In genomic region chr3:116263842-116264545, GRCh38 we compare ENCODE assay signal across 19 cellular contexts.
DNase-seq lines count a peak whose midpoint lies in the region; ATAC-seq, FAIRE-seq and TF ChIP-seq lines count a peak whose summit lies in the region.
"Had no signal": no experiment of that assay in that cellular context is flagged by ENCODE, and none has a peak within 500 bp of the region (broad histone marks: within the 10 kb centered on the region; RNA-seq: fewer than 3 reads in every experiment).

No MANE protein-coding gene starts in this region.

- peaks cover 57% of the 10 kb centered on the region for H3K4me1 Mint-ChIP-seq in nephron progenitor cell
- H3K4me1 Mint-ChIP-seq: immature natural killer cell had no signal

- in situ Hi-C loops in transverse colon (cut with MboI; ENCODE audit: low pct_ligation_motif_present in 1 of 4, low pct_unique_long_range_greater_than_20kb in 1 of 4, low sequenced_read_pairs in 3 of 4), result no loop called here

- no peaks in the 10 kb centered on the region for H4K20me1 ChIP-seq in SK-N-SH (ENCODE audit: insufficient read depth)
- H4K20me1 ChIP-seq: BLaER1 treated with 17β-estradiol and CSF1 and Interleukin-3, amounts not matched to agents 10 nM and 100 nM had no signal

- H3K36me3 ChIP-seq in SK-N-SH (replicated peaks in 1 of 2; ENCODE audit: control insufficient read depth in 1 of 2, insufficient read depth in 2 of 2, low read length in 1 of 2) (no peaks in the 10 kb centered on the region), left lung (no peaks in the 10 kb centered on the region), transverse colon (no peaks in the 10 kb centered on the region)
- H3K36me3 ChIP-seq: BLaER1 treated with 17β-estradiol and CSF1 and Interleukin-3, amounts not matched to agents 10 nM and 100 nM; thyroid gland had no signal

- no peak for TF ChIP-seq RAD21 in SK-N-SH (IDR thresholded peaks at IDR 0.05; ENCODE audit: low read length)

- 37% methylated on average over 5 of the region's 5 CpGs for WGBS in SK-N-SH (ENCODE audit: low lambda C conversion rate)
- 53 to 54% methylated on average over 5 of the region's 5 CpGs for WGBS in transverse colon (ENCODE audit: low coverage in 1 of 2), 2 donors

- POLR2A ChIA-PET in SK-N-SH (lab: Yijun Ruan, JAX) (no interaction called here), GM10248 (lab: Yijun Ruan, JAX) (no interaction called here)

- H3K9me2 ChIP-seq in SK-N-SH, result no peaks in the 10 kb centered on the region

- H3K9me3 Mint-ChIP-seq in nephron progenitor cell, result no peaks in the 10 kb centered on the region
- H3K9me3 Mint-ChIP-seq: activated CD8-positive, alpha-beta T cell treated with anti-CD3 and anti-CD28 coated beads for 36 hours had no signal

- peaks cover 14% of the 10 kb centered on the region for H3F3A ChIP-seq in SK-N-SH (replicated peaks; ENCODE audit: insufficient read depth)

- H3K4me3 ChIP-seq in SK-N-SH (ENCODE audit: low read depth in 2 of 2, low read length in 1 of 2) (no peak overlapping the region), left lung (no peak overlapping the region), transverse colon (no peak overlapping the region)
- H3K4me3 ChIP-seq: BLaER1 treated with 17β-estradiol and CSF1 and Interleukin-3, amounts not matched to agents 10 nM and 100 nM; thyroid gland had no signal

- CTCF ChIA-PET in SK-N-SH (lab: Yijun Ruan, JAX), result no interaction called here
- CTCF ChIA-PET in GM10248 (lab: Yijun Ruan, JAX), result no interaction called here

- H3K79me2 ChIP-seq in SK-N-SH (ENCODE audit: insufficient read depth), result no peaks in the 10 kb centered on the region

- H3K27me3 Mint-ChIP-seq in nephron progenitor cell (ENCODE audit: low read depth, poor library complexity), result no peaks in the 10 kb centered on the region
- H3K27me3 Mint-ChIP-seq: activated CD8-positive, alpha-beta T cell treated with anti-CD3 and anti-CD28 coated beads for 36 hours had no signal

- peak overlapping the region; percentile 31; the same call in 1 of the 2 replicates for H3K4me2 ChIP-seq in SK-N-SH
- H3K4me2 ChIP-seq: BLaER1 treated with 17β-estradiol and CSF1 and Interleukin-3, amounts not matched to agents 10 nM and 100 nM had no signal

- no peak overlapping the region for H2AFZ ChIP-seq in SK-N-SH (ENCODE audit: low read depth)

- no peak for DNase-seq in SK-N-SH
- peak; percentile 62 for DNase-seq in fibroblast of peridontal ligament (ENCODE audit: extremely low read depth)
- no peak for DNase-seq in nephron progenitor cell
- DNase-seq in activated CD8-positive, alpha-beta memory T cell treated with anti-CD3 and anti-CD28 coated beads, Interleukin-2, amount 50 U/mL, for 48 hours, result no peak
- DNase-seq in GM10248 (ENCODE audit: extremely low spot score), result no peak
- no peak for DNase-seq in left lung
- DNase-seq in transverse colon, result no peak
- DNase-seq: activated CD8-positive, alpha-beta T cell treated with anti-CD3 and anti-CD28 coated beads for 36 hours; immature natural killer cell; NCI-H146; NCI-H226; nucleus accumbens; stimulated activated CD4-positive, alpha-beta T cell treated with anti-CD3 and anti-CD28 coated beads, Interleukin-4, amount 100 ng/mL, for 24 hours; T-helper 1 cell; thyroid gland had no signal

- no peak overlapping the region for H3K4me3 Mint-ChIP-seq in nephron progenitor cell
- H3K4me3 Mint-ChIP-seq: activated CD8-positive, alpha-beta T cell treated with anti-CD3 and anti-CD28 coated beads for 36 hours; immature natural killer cell had no signal

- no peak overlapping the region for H3K9ac ChIP-seq in SK-N-SH
- H3K9ac ChIP-seq: BLaER1 treated with 17β-estradiol and CSF1 and Interleukin-3, amounts not matched to agents 10 nM and 100 nM had no signal

- H3K36me3 Mint-ChIP-seq in nephron progenitor cell (ENCODE audit: low read depth), result no peaks in the 10 kb centered on the region
- H3K36me3 Mint-ChIP-seq: immature natural killer cell had no signal

- H3K27ac Mint-ChIP-seq in nephron progenitor cell, result peak overlapping the region; percentile 62
- H3K27ac Mint-ChIP-seq: activated CD8-positive, alpha-beta T cell treated with anti-CD3 and anti-CD28 coated beads for 36 hours; immature natural killer cell had no signal

- H3K4me1 ChIP-seq in SK-N-SH (ENCODE audit: control insufficient read depth in 1 of 2, insufficient read depth in 2 of 2, low read depth in 1 of 2, low read length in 1 of 2) (no peaks in the 10 kb centered on the region; a peak in 1 of 4 replicates), left lung (no peaks in the 10 kb centered on the region), transverse colon (peaks cover 0 to 4% (median 0%) of the 10 kb centered on the region in 4 donors)
- H3K4me1 ChIP-seq: thyroid gland had no signal

- H3K27me3 ChIP-seq in SK-N-SH (ENCODE audit: insufficient read depth) (no peaks in the 10 kb centered on the region), left lung (no peaks in the 10 kb centered on the region), transverse colon (no peaks in the 10 kb centered on the region)
- H3K27me3 ChIP-seq: BLaER1 treated with 17β-estradiol and CSF1 and Interleukin-3, amounts not matched to agents 10 nM and 100 nM; thyroid gland had no signal

- TF ChIP-seq POLR2A in transverse colon (IDR thresholded peaks at IDR 0.05), result no peak

- peak; percentile 27 for FAIRE-seq in G401.6 (lab: Jason Lieb, UNC)

- H3K27ac ChIP-seq in SK-N-SH (ENCODE audit: low read depth in 2 of 2, low read length in 1 of 2) (peak overlapping the region; percentile 60 to 88; a peak in 3 of 4 replicates), left lung (no peak overlapping the region), transverse colon (peak overlapping the region in 1 of 4 donors; percentile 15)
- H3K27ac ChIP-seq: BLaER1 treated with 17β-estradiol and CSF1 and Interleukin-3, amounts not matched to agents 10 nM and 100 nM; RWPE1; thyroid gland; VCaP had no signal

- intact Hi-C loops in left lung (cut with DNase I), result no loop called here
- intact Hi-C loops in transverse colon (cut with DNase I; ENCODE audit: low total_unique reads), result no loop called here

- no peaks in the 10 kb centered on the region for H3K9me3 ChIP-seq in SK-N-SH
- no peaks in the 10 kb centered on the region for H3K9me3 ChIP-seq in left lung
- H3K9me3 ChIP-seq in transverse colon, result no peaks in the 10 kb centered on the region
- H3K9me3 ChIP-seq: BLaER1 treated with 17β-estradiol and CSF1 and Interleukin-3, amounts not matched to agents 10 nM and 100 nM; thyroid gland had no signal

- peak; percentile 82 to 96 for TF ChIP-seq EP300 in SK-N-SH (IDR thresholded peaks at IDR 0.05; ENCODE audit: borderline replicate concordance in 1 of 2, low read depth in 1 of 2, low read length in 1 of 2)
- no peak for TF ChIP-seq EP300 in transverse colon (IDR thresholded peaks at IDR 0.05; ENCODE audit: low read depth)

- ATAC-seq in left lung, result no peak
- ATAC-seq: activated CD8-positive, alpha-beta T cell treated with anti-CD3 and anti-CD28 coated beads for 36 hours had no signal

- TF ChIP-seq CTCF in SK-N-SH (IDR thresholded peaks at IDR 0.05) (no peak), nephron progenitor cell (IDR thresholded peaks at IDR 0.05) (no peak), GM10248 (IDR thresholded peaks at IDR 0.05; ENCODE audit: control extremely low read depth, extremely low read depth, low read depth, missing control alignments) (no peak), left lung (IDR thresholded peaks at IDR 0.05) (no peak), transverse colon (IDR thresholded peaks at IDR 0.05) (no peak)

TF ChIP-seq in SK-N-SH, 30 proteins besides CTCF, POLR2A, EP300 and RAD21 (continues in another document):
- TF ChIP-seq RCOR1 (IDR thresholded peaks at IDR 0.05; ENCODE audit: low read length), result no peak
- peak; percentile 91 for TF ChIP-seq TEAD4 (IDR thresholded peaks at IDR 0.05; ENCODE audit: borderline replicate concordance, insufficient read depth)
- TF ChIP-seq SMC3 (IDR thresholded peaks at IDR 0.05; ENCODE audit: low read depth, low read length), result no peak
- peak; percentile 97 for TF ChIP-seq POLR2AphosphoS5 (IDR thresholded peaks at IDR 0.05; ENCODE audit: low read depth, low read length)
- peak; percentile 98 for TF ChIP-seq PBX3 (IDR thresholded peaks at IDR 0.05)
- TF ChIP-seq USF1 (IDR thresholded peaks at IDR 0.05; ENCODE audit: borderline replicate concordance, low read depth), result no peak
- TF ChIP-seq MXI1 (IDR thresholded peaks at IDR 0.05; ENCODE audit: low read depth, low read length), result no peak
- 0 out of 2 replicates have a peak, but pooled peaks have one; percentile 43 for TF ChIP-seq SIN3A (IDR thresholded peaks at IDR 0.05; ENCODE audit: borderline replicate concordance, low read depth, low read length)
- TF ChIP-seq FOXM1 (IDR thresholded peaks at IDR 0.05; ENCODE audit: low read depth), result peak; percentile 92
- TF ChIP-seq JUND (IDR thresholded peaks at IDR 0.05), result peak; percentile 96
- TF ChIP-seq MEF2A (IDR thresholded peaks at IDR 0.05; ENCODE audit: borderline replicate concordance, low read depth), result peak; percentile 72
- no peak for TF ChIP-seq NRF1 (IDR thresholded peaks at IDR 0.05; ENCODE audit: low read depth, low read length)
- no peak for TF ChIP-seq USF2 (IDR thresholded peaks at IDR 0.05; ENCODE audit: borderline replicate concordance, low read depth, low read length)
- no peak for TF ChIP-seq RFX5 (IDR thresholded peaks at IDR 0.05; ENCODE audit: low read length)
- no peak for TF ChIP-seq YY1 (IDR thresholded peaks at IDR 0.05; ENCODE audit: low read depth)

Comparison
In these comparisons a context has a peak if more than half of its experiments do, and no peak if none do; other contexts are left out.
1. H3K27ac ChIP-seq: peak in SK-N-SH (2 of 2); none in left lung (0 of 2).